ENCODE assay signal across 8 cellular contexts in genomic region chr21:44818636-44819011, GRCh38. TPM values are rescaled to one million over a fixed set of nuclear protein-coding genes. Genes with fewer than 3 reads are reported as not detected.
DNase-seq lines count a peak whose midpoint lies in the region; ATAC-seq and TF ChIP-seq lines count a peak whose summit lies in the region.

No MANE protein-coding gene starts in this region.

- H3K9me1 ChIP-seq in IMR-90 (ENCODE audit: insufficient read depth, low read length): peaks cover 8% of the 10 kb centered on the region

- peak overlapping the region; percentile 41; the same call in 1 of the 2 replicates for H3K9ac ChIP-seq in IMR-90 (ENCODE audit: low read depth, low read length)

- intact Hi-C loops in IMR-90 (cut with micrococcal nuclease): loop anchor here (5.0 kb wide), 1 partner anchor 54 kb away; the partner anchor contains the start of gene PTTG1IP
- intact Hi-C loops in adrenal gland (cut with DNase I): loop anchor here in 1 of 2 donors (5.0 kb wide), 1 partner anchor 54 kb away; the partner anchor contains the start of gene PTTG1IP
- intact Hi-C loops in stomach (cut with DNase I; ENCODE audit: low total_unique reads): loop anchor here (10.0 kb wide), 1 partner anchor 46 kb away; no protein-coding TSS in a partner anchor

- peak overlapping the region; percentile 59 for H2BK5ac ChIP-seq in IMR-90 (ENCODE audit: low read depth, low read length, poor library complexity, severe bottlenecking)

- peaks cover 8% of the 10 kb centered on the region; the same call in 1 of the 2 replicates for H3K4me1 ChIP-seq in IMR-90 (ENCODE audit: control insufficient read depth, insufficient read depth, low read length)
- peaks cover 8 to 14% of the 10 kb centered on the region in 2 donors for H3K4me1 ChIP-seq in adrenal gland (replicated peaks in 1 of 2)
- peaks cover 12 to 37% (median 25%) of the 10 kb centered on the region in 4 donors for H3K4me1 ChIP-seq in stomach

- TF ChIP-seq EP300 in stomach (IDR thresholded peaks at IDR 0.05): no peak

- H3K4me3 ChIP-seq in IMR-90 (ENCODE audit: insufficient read depth, low read depth, low read length) (peak overlapping the region; percentile 99), adrenal gland (peak overlapping the region in 2 of 4 donors; percentile 34 to 83), stomach (peak overlapping the region; percentile 57 to 73 (median 68))

- TF ChIP-seq CTCF in IMR-90 (conservative IDR thresholded peaks at IDR 0.05; ENCODE audit: low read depth, low read length) (no peak), adrenal gland (IDR thresholded peaks at IDR 0.05) (no peak), stomach (IDR thresholded peaks at IDR 0.05) (no peak)

- H4K5ac ChIP-seq in IMR-90 (ENCODE audit: low read depth, low read length): peak overlapping the region; percentile 61

- TF ChIP-seq POLR2A in IMR-90 (IDR thresholded peaks at IDR 0.05; ENCODE audit: low read depth, low read length): no peak
- TF ChIP-seq POLR2A in adrenal gland (IDR thresholded peaks at IDR 0.05): no peak
- TF ChIP-seq POLR2A in stomach (IDR thresholded peaks at IDR 0.05): no peak

- 63% methylated on average over 26 of the region's 37 CpGs; no CpG with 5 or more reads in 1 of the 2 experiments for WGBS in IMR-90 (ENCODE audit: extremely low coverage in 2 of 2, insufficient read length in 1 of 2), 2 experiments
- WGBS in adrenal gland, 4 donors: 19 to 77% (median 52%) methylated on average over 11 to 37 of the region's 37 CpGs
- WGBS in stomach, 5 donors: 50 to 66% (median 55%) methylated on average over 33 to 37 of the region's 37 CpGs; no CpG with 5 or more reads in 1 of the 5 donors

- H2BK15ac ChIP-seq in IMR-90 (ENCODE audit: low read depth, low read length): no peak overlapping the region

- in situ Hi-C loops in IMR-90 (cut with MboI; ENCODE audit: low sequenced_read_pairs): loop anchor here (25.0 kb wide), 1 partner anchor 294 kb away; no protein-coding TSS in a partner anchor

- no peak for DNase-seq in IMR-90
- peak in 1 of 7 donors; percentile 39 for DNase-seq in adrenal gland
- peak; percentile 55 for DNase-seq in islet precursor cell
- DNase-seq in stomach: no peak
- no peak for DNase-seq in ureter (ENCODE audit: low spot score)
- DNase-seq in pons (ENCODE audit: low spot score): no peak

- H2BK20ac ChIP-seq in IMR-90 (ENCODE audit: low read depth, low read length): no peak overlapping the region

- H3K27ac ChIP-seq in IMR-90 (ENCODE audit: insufficient read depth, low read length) (no peak overlapping the region; the same call in 1 of the 2 replicates), adrenal gland (peak overlapping the region in 3 of 5 donors; percentile 72 to 95 (median 80)), stomach (peak overlapping the region; percentile 86 to 95 (median 89))

- H3K56ac ChIP-seq in IMR-90 (ENCODE audit: extremely low read depth, insufficient read depth, low read length): no peak overlapping the region

- H2AK9ac ChIP-seq in IMR-90 (replicated peaks; ENCODE audit: low read depth, low read length, poor library complexity): peak overlapping the region; percentile 95

- POLR2A ChIA-PET in IMR-90 (lab: Charles Lee; ENCODE audit: unreplicated experiment): no interaction called here

- peak overlapping the region; percentile 80 for H3K4ac ChIP-seq in IMR-90 (ENCODE audit: low read depth, low read length)

- H3K9me3 ChIP-seq in IMR-90 (ENCODE audit: control insufficient read depth, insufficient read depth, low read length) (peaks cover 39% of the 10 kb centered on the region), adrenal gland (replicated peaks in 1 of 3) (peaks cover 0 to 12% (median 0%) of the 10 kb centered on the region in 3 donors), stomach (peaks cover 6 to 38% (median 27%) of the 10 kb centered on the region in 4 donors)

- no peak overlapping the region for H2BK120ac ChIP-seq in IMR-90 (ENCODE audit: low read depth, low read length)

- dilution Hi-C loops in IMR-90 (cut with HindIII; ENCODE audit: low sequenced_read_pairs, unreplicated experiment): no loop called here

- H3K36me3 ChIP-seq in IMR-90 (ENCODE audit: control insufficient read depth, insufficient read depth, low read length) (peaks cover 2% of the 10 kb centered on the region; the same call in 1 of the 2 replicates), adrenal gland (replicated peaks in 1 of 2) (peaks cover 0 to 3% of the 10 kb centered on the region in 2 donors), stomach (peaks cover 3 to 4% (median 4%) of the 10 kb centered on the region in 4 donors)

- CTCF ChIA-PET in IMR-90 (lab: Yijun Ruan, JAX): no interaction called here

- 0 out of 2 replicates have a peak overlapping the region, but pooled peaks have one; percentile 48 for H3K23ac ChIP-seq in IMR-90 (ENCODE audit: low read depth, low read length)

- peak overlapping the region; percentile 94 for H2AFZ ChIP-seq in IMR-90 (replicated peaks; ENCODE audit: low read length, poor library complexity)

- H3K27me3 ChIP-seq in IMR-90 (ENCODE audit: control insufficient read depth, insufficient read depth, low read length): no peaks in the 10 kb centered on the region
- H3K27me3 ChIP-seq in adrenal gland: no peaks in the 10 kb centered on the region
- no peaks in the 10 kb centered on the region for H3K27me3 ChIP-seq in stomach

- peak overlapping the region; percentile 46 for H3K4me2 ChIP-seq in IMR-90 (ENCODE audit: low read depth, low read length)

- peak overlapping the region; percentile 40; the same call in 1 of the 2 replicates for H4K91ac ChIP-seq in IMR-90 (ENCODE audit: insufficient read depth, low read depth, low read length)

- ATAC-seq in IMR-90 (ENCODE audit: low read depth) (no peak), HG03457 (IDR thresholded peaks at IDR 0.05; ENCODE audit: unreplicated experiment) (no peak), HG03175 (IDR thresholded peaks at IDR 0.05; ENCODE audit: unreplicated experiment) (no peak)

- peak overlapping the region; percentile 63; the same call in 1 of the 2 replicates for H3K14ac ChIP-seq in IMR-90 (replicated peaks; ENCODE audit: low read depth, low read length)

- H4K20me1 ChIP-seq in IMR-90 (ENCODE audit: insufficient read depth, low read length): peaks cover 39% of the 10 kb centered on the region

- H3K18ac ChIP-seq in IMR-90 (ENCODE audit: low read depth, low read length): no peak overlapping the region

- peak overlapping the region; percentile 65 for H2AK5ac ChIP-seq in IMR-90 (ENCODE audit: low read depth, low read length)

- BruUV-seq in IMR-90 (replicated peaks; lab: Mats Ljungman, UMichigan): no TSS peak

- H4K8ac ChIP-seq in IMR-90 (ENCODE audit: low read depth in 2 of 2, low read length in 2 of 2): peak overlapping the region; percentile 60 to 73; a peak in 2 of 4 replicates

- TF ChIP-seq RAD21 in IMR-90 (IDR thresholded peaks at IDR 0.05; ENCODE audit: low read length): no peak

- H3K79me1 ChIP-seq in IMR-90 (ENCODE audit: low read depth in 1 of 2, low read length in 2 of 2): peaks cover 16 to 48% of the 10 kb centered on the region in 2 experiments

TF ChIP-seq in IMR-90, 13 proteins besides CTCF, POLR2A, EP300 and RAD21:
- no peak for TF ChIP-seq BHLHE40 (IDR thresholded peaks at IDR 0.05; ENCODE audit: low read depth, low read length)
- TF ChIP-seq NFE2L2 (IDR thresholded peaks at IDR 0.05; ENCODE audit: low read depth, low read length): no peak
- TF ChIP-seq CEBPB (IDR thresholded peaks at IDR 0.05; ENCODE audit: low read depth, low read length): no peak
- no peak for TF ChIP-seq MAFK (IDR thresholded peaks at IDR 0.05; ENCODE audit: low read depth, low read length)
- no peak for TF ChIP-seq ELK1 (IDR thresholded peaks at IDR 0.05; ENCODE audit: borderline replicate concordance, low read depth, low read length)
- no peak for TF ChIP-seq SMC3 (IDR thresholded peaks at IDR 0.05; ENCODE audit: low read depth, low read length)
- no peak for TF ChIP-seq MXI1 (IDR thresholded peaks at IDR 0.05; ENCODE audit: borderline replicate concordance, low read depth, low read length)
- no peak for TF ChIP-seq RCOR1 (IDR thresholded peaks at IDR 0.05; ENCODE audit: insufficient replicate concordance, low read length)
- no peak for TF ChIP-seq CHD1 (IDR thresholded peaks at IDR 0.05; ENCODE audit: low read depth, low read length)

RNA-seq across cellular contexts. Expression of gene SUMO3, which starts 0.8 kb away (rescaled TPM):
- total RNA-seq in IMR-90 (2012; rRNA removed) (64.9 and 103 TPM in 2 replicates), adrenal gland (10 to 100 TPM; 64.4 to 92.3 (median 80.2) TPM), stomach (10 to 100 TPM; 29.5 to 80.1 (median 42.0) TPM), ureter (73.4 TPM)
- polyA plus RNA-seq in IMR-90 (2012; rRNA removed) (101 and 104 TPM in 2 replicates), adrenal gland (10 to 100 TPM; 21.1 to 70.6 (median 36.4) TPM), stomach (10 to 100 TPM; 36.4 to 95.9 (median 78.1) TPM)
- polyA plus RNA-seq in IMR-90 (2012; cell fraction: cytosol; rRNA removed): 73.7 and 82.6 TPM in 2 replicates
- polyA plus RNA-seq in IMR-90 (2012; cell fraction: nucleus; rRNA removed; ENCODE audit: low replicate concordance): 23.5 and 36.3 TPM in 2 replicates

RNA-seq across cellular contexts. Expression of gene UBE2G2, which starts 17.0 kb away (rescaled TPM):
- total RNA-seq in IMR-90 (2012; rRNA removed) (65.4 and 75.8 TPM in 2 replicates), adrenal gland (10 to 100 TPM; 50.8 to 99.9 (median 74.1) TPM), stomach (100 to 1,000 TPM in 1 of 5 donors, 10 to 100 TPM in 4; 56.5 to 116 (median 78.2) TPM), ureter (126 TPM)
- polyA plus RNA-seq in IMR-90 (2012; rRNA removed) (81.9 and 91.7 TPM in 2 replicates), adrenal gland (10 to 100 TPM; 44.8 to 72.8 (median 63.7) TPM), stomach (10 to 100 TPM; 30.6 to 33.7 (median 32.7) TPM)
- polyA plus RNA-seq in IMR-90 (2012; cell fraction: cytosol; rRNA removed): 51.8 and 81.4 TPM in 2 replicates
- polyA plus RNA-seq in IMR-90 (2012; cell fraction: nucleus; rRNA removed; ENCODE audit: low replicate concordance): 112 and 205 TPM in 2 replicates

RNA-seq across cellular contexts. Expression of gene PTTG1IP, which starts 54.9 kb away (rescaled TPM):
- total RNA-seq in IMR-90 (2012; rRNA removed) (194 and 230 TPM in 2 replicates), adrenal gland (100 to 1,000 TPM; 114 to 467 (median 251) TPM), stomach (100 to 1,000 TPM in 4 of 5 donors, 10 to 100 TPM in 1; 85.7 to 253 (median 164) TPM), ureter (181 TPM)
- polyA plus RNA-seq in IMR-90 (2012; rRNA removed) (156 and 167 TPM in 2 replicates), adrenal gland (100 to 1,000 TPM; 110 to 138 (median 118) TPM), stomach (10 to 100 TPM; 61.3 to 96.3 (median 75.8) TPM)
- 112 and 137 TPM in 2 replicates for polyA plus RNA-seq in IMR-90 (2012; cell fraction: cytosol; rRNA removed)
- polyA plus RNA-seq in IMR-90 (2012; cell fraction: nucleus; rRNA removed; ENCODE audit: low replicate concordance): 67.9 and 125 TPM in 2 replicates
